18 cellular contexts compared by ENCODE assay signal in genomic region chr3:118272976-118273375, GRCh38.
"Had no signal": no experiment of that assay in that cellular context is flagged by ENCODE, and none has a peak within 500 bp of the region (broad histone marks: within the 10 kb centered on the region; RNA-seq: fewer than 3 reads in every experiment).

No MANE protein-coding gene starts in this region.

- ATAC-seq: esophagus mucosa; foreskin keratinocyte; gastroesophageal sphincter; heart left ventricle; left cardiac atrium; left lung; naive thymus-derived CD4-positive, alpha-beta T cell; right lobe of liver; stimulated activated naive B cell treated with anti-CD40 and anti-IgM and Interleukin-4, amounts not matched to agents 10 μg/mL and 1 μg/mL and 100 μg/mL, for 72 hours; stimulated activated naive CD8-positive, alpha-beta T cell treated with anti-CD3 and anti-CD28 coated beads, Interleukin-15, amount 100 ng/mL, for 72 hours had no signal

- DNase-seq: effector CD8-positive, alpha-beta T cell; endodermal cell; foreskin keratinocyte; heart left ventricle; left cardiac atrium; left lung; mesenchymal stem cell; naive thymus-derived CD4-positive, alpha-beta T cell; right lobe of liver; small intestine; stimulated activated CD4-positive, alpha-beta T cell treated with anti-CD3 and anti-CD28 coated beads, Interleukin-15, amount 100 ng/mL, for 24 hours; stimulated activated CD4-positive, alpha-beta T cell treated with anti-CD3 and anti-CD28 coated beads, Interleukin-2, amount 100 ng/mL, for 48 hours; stimulated activated naive B cell treated with anti-CD40 and anti-IgM and Interleukin-4, amounts not matched to agents 10 μg/mL and 1 μg/mL and 100 μg/mL, for 72 hours; stimulated activated naive CD8-positive, alpha-beta T cell treated with anti-CD3 and anti-CD28 coated beads, Interleukin-15, amount 100 ng/mL, for 72 hours; thyroid gland; trophoblast cell had no signal
